Comparison of ENCODE assay signal across 16 cellular contexts in the genomic region with DNA sequence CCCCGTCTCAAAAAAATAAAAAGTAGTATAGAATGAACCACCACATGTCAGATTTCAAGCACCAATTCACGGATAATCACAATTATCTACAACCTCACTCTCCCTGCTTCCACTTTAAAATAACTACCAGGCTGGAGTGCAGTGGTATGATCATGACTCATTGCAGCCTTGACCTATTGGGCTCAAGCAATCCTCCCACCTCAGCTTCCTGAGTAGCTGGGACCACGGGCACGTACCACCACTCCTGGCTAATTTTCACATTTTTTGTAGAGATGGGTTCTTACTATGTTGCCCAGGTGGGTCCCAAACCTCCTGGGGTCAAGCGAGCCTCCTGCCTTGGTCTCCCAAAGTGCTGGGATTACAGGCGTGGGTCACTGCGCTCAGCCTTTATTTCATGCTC. TPM values are rescaled to one million over a fixed set of nuclear protein-coding genes. Genes with fewer than 3 reads are reported as not detected.
DNase-seq lines count a peak whose midpoint lies in the region; ATAC-seq, FAIRE-seq and TF ChIP-seq lines count a peak whose summit lies in the region.
"Had no signal": no experiment of that assay in that cellular context is flagged by ENCODE, and none has a peak within 500 bp of the region (broad histone marks: within the 10 kb centered on the region; RNA-seq: fewer than 3 reads in every experiment).

No MANE protein-coding gene starts in this region.

- H3K4me3 Mint-ChIP-seq in activated CD8-positive, alpha-beta T cell treated with anti-CD3 and anti-CD28 coated beads for 36 hours = no peak overlapping the region
- no peak overlapping the region for H3K4me3 Mint-ChIP-seq in activated CD8-positive, alpha-beta T cell treated with anti-CD3 and anti-CD28 coated beads, Interleukin-2, amount 10 ng/mL, durations not matched to agents 7 days and 5 days
- H3K4me3 Mint-ChIP-seq in type B pancreatic cell = no peak overlapping the region

- in situ Hi-C loops in GM12878 (cut with MboI) = no loop called here

- BruUV-seq in GM12878 (replicated peaks; lab: Mats Ljungman, UMichigan) = no TSS peak

- peaks cover 7% of the 10 kb centered on the region for H3K4me1 Mint-ChIP-seq in activated CD8-positive, alpha-beta T cell treated with anti-CD3 and anti-CD28 coated beads for 36 hours (ENCODE audit: low read depth)
- H3K4me1 Mint-ChIP-seq in activated CD8-positive, alpha-beta T cell treated with anti-CD3 and anti-CD28 coated beads, Interleukin-2, amount 10 ng/mL, durations not matched to agents 7 days and 5 days (ENCODE audit: low read depth) = peaks cover 55% of the 10 kb centered on the region
- H3K4me1 Mint-ChIP-seq in type B pancreatic cell (ENCODE audit: unreplicated experiment) = peaks cover 19% of the 10 kb centered on the region

- no peaks in the 10 kb centered on the region for H3K79me2 ChIP-seq in GM12878 (ENCODE audit: control insufficient read depth, insufficient read depth, low read length)

- no peaks in the 10 kb centered on the region for H3K27me3 ChIP-seq in GM12878 (replicated peaks in 1 of 2; ENCODE audit: control insufficient read depth in 2 of 2, insufficient read depth in 2 of 2, low read length in 1 of 2)
- H3K27me3 ChIP-seq: gastrocnemius medialis had no signal

- no peak for TF ChIP-seq RAD21 in GM12878 (IDR thresholded peaks at IDR 0.05; ENCODE audit: insufficient read depth, low read depth, low read length)

- ATAC-seq in activated CD8-positive, alpha-beta T cell treated with anti-CD3 and anti-CD28 coated beads for 36 hours = peak; percentile 56
- ATAC-seq in activated CD8-positive, alpha-beta T cell treated with anti-CD3 and anti-CD28 coated beads, Interleukin-2, amount 10 ng/mL, durations not matched to agents 7 days and 5 days = no peak
- no peak for ATAC-seq in GM12878
- ATAC-seq in GM19455 (IDR thresholded peaks at IDR 0.05; ENCODE audit: unreplicated experiment) = no peak

- H3K9ac ChIP-seq in GM12878 (ENCODE audit: control insufficient read depth, insufficient read depth, low read length) = no peak overlapping the region

- H4K20me1 ChIP-seq in GM12878 (ENCODE audit: control insufficient read depth, insufficient read depth) = no peaks in the 10 kb centered on the region

- peak; percentile 19 for DNase-seq in activated CD8-positive, alpha-beta T cell treated with anti-CD3 and anti-CD28 coated beads for 36 hours
- no peak for DNase-seq in activated CD8-positive, alpha-beta T cell treated with anti-CD3 and anti-CD28 coated beads, Interleukin-2, amount 10 ng/mL, durations not matched to agents 7 days and 5 days
- DNase-seq in GM12878 (ENCODE audit: low read depth, low spot score) (no peak), kidney glomerular epithelial cell (lab: John Stamatoyannopoulos, UW) (peak; percentile 29), type B pancreatic cell (ENCODE audit: extremely low spot score, unreplicated experiment) (no peak), COR-L47 (lab: John Stamatoyannopoulos, UW) (no peak), NCI-H345 (lab: John Stamatoyannopoulos, UW) (no peak)
- DNase-seq: activated T-cell treated with anti-CD3 and anti-CD28 coated beads, Interleukin-2, amount 50 U/mL, for 48 hours; DND-41; gastrocnemius medialis; left ventricle myocardium inferior; NCI-H510A treated with DMSO at 0.1 percent for 48 hours; nucleus accumbens; SHP77 treated with DMSO at 0.1 percent for 48 hours; stimulated activated naive CD4-positive, alpha-beta T cell treated with Interleukin-2 at 50 U/mL for 16 hours had no signal

- H2AFZ ChIP-seq in GM12878 (ENCODE audit: control insufficient read depth, low read depth, low read length) = no peak overlapping the region

- H3K36me3 Mint-ChIP-seq in activated CD8-positive, alpha-beta T cell treated with anti-CD3 and anti-CD28 coated beads for 36 hours (ENCODE audit: low read depth) = no peaks in the 10 kb centered on the region
- H3K36me3 Mint-ChIP-seq in activated CD8-positive, alpha-beta T cell treated with anti-CD3 and anti-CD28 coated beads, Interleukin-2, amount 10 ng/mL, durations not matched to agents 7 days and 5 days (ENCODE audit: low read depth) = peaks cover 59% of the 10 kb centered on the region
- H3K36me3 Mint-ChIP-seq in type B pancreatic cell = peaks cover 21% of the 10 kb centered on the region

- H3K9me3 ChIP-seq in GM12878 (replicated peaks; ENCODE audit: control insufficient read depth, insufficient read depth, low read length) = no peaks in the 10 kb centered on the region; the same call in 2 of the 3 replicates
- H3K9me3 ChIP-seq: gastrocnemius medialis, left ventricle myocardium inferior had no signal

- peaks cover 10 to 43% of the 10 kb centered on the region in 2 experiments for H3K36me3 ChIP-seq in GM12878 (ENCODE audit: control insufficient read depth in 2 of 2, insufficient read depth in 2 of 2, low read length in 1 of 2)

- peaks cover 3% of the 10 kb centered on the region; the same call in 1 of the 2 replicates for H3K4me1 ChIP-seq in GM12878 (ENCODE audit: control insufficient read depth, insufficient read depth, low read length)
- H3K4me1 ChIP-seq: gastrocnemius medialis had no signal

- H3K4me3 ChIP-seq in GM12878 = no peak overlapping the region
- H3K4me3 ChIP-seq: gastrocnemius medialis, left ventricle myocardium inferior had no signal

- SMC1A ChIA-PET in GM12878 (lab: Charles Lee; ENCODE audit: uncharacterized antibody, unreplicated experiment) = no interaction called here

- TF ChIP-seq CTCF in activated CD8-positive, alpha-beta T cell treated with anti-CD3 and anti-CD28 coated beads for 36 hours (IDR thresholded peaks at IDR 0.05) = no peak
- TF ChIP-seq CTCF in GM12878 (IDR thresholded peaks at IDR 0.05 in 2 of 3, conservative IDR thresholded peaks at IDR 0.05 in 1 of 3; ENCODE audit: control insufficient read depth in 2 of 3, extremely low read depth in 1 of 3, insufficient read depth in 1 of 3, low read depth in 3 of 3, low read length in 3 of 3) (no peak), type B pancreatic cell (conservative IDR thresholded peaks at IDR 0.05) (no peak)

- no peaks in the 10 kb centered on the region for H3K27me3 Mint-ChIP-seq in activated CD8-positive, alpha-beta T cell treated with anti-CD3 and anti-CD28 coated beads for 36 hours
- no peaks in the 10 kb centered on the region for H3K27me3 Mint-ChIP-seq in activated CD8-positive, alpha-beta T cell treated with anti-CD3 and anti-CD28 coated beads, Interleukin-2, amount 10 ng/mL, durations not matched to agents 7 days and 5 days (ENCODE audit: low read depth)
- no peaks in the 10 kb centered on the region for H3K27me3 Mint-ChIP-seq in type B pancreatic cell

- no peaks in the 10 kb centered on the region for H3K9me3 Mint-ChIP-seq in activated CD8-positive, alpha-beta T cell treated with anti-CD3 and anti-CD28 coated beads for 36 hours
- H3K9me3 Mint-ChIP-seq in activated CD8-positive, alpha-beta T cell treated with anti-CD3 and anti-CD28 coated beads, Interleukin-2, amount 10 ng/mL, durations not matched to agents 7 days and 5 days (ENCODE audit: insufficient read depth) = peaks cover 7% of the 10 kb centered on the region
- no peaks in the 10 kb centered on the region for H3K9me3 Mint-ChIP-seq in type B pancreatic cell

- POLR2A ChIA-PET in activated CD8-positive, alpha-beta T cell treated with anti-CD3 and anti-CD28 coated beads for 36 hours (lab: Charles Lee) = no interaction called here
- POLR2A ChIA-PET in activated CD8-positive, alpha-beta T cell treated with anti-CD3 and anti-CD28 coated beads, Interleukin-2, amount 10 ng/mL, durations not matched to agents 7 days and 5 days (lab: Charles Lee) = no interaction called here
- POLR2A ChIA-PET in GM12878 (lab: Charles Lee) = no interaction called here

- H3K4me2 ChIP-seq in GM12878 (ENCODE audit: control insufficient read depth, insufficient read depth) = no peak overlapping the region

- no peak for FAIRE-seq in GM12878 (lab: Jason Lieb, UNC)

- intact Hi-C loops in activated CD8-positive, alpha-beta T cell treated with anti-CD3 and anti-CD28 coated beads for 36 hours (cut with micrococcal nuclease) = no loop called here
- intact Hi-C loops in GM12878 (cut with micrococcal nuclease; ENCODE audit: unreplicated experiment) = no loop called here

- no peak overlapping the region for H3K27ac Mint-ChIP-seq in activated CD8-positive, alpha-beta T cell treated with anti-CD3 and anti-CD28 coated beads for 36 hours
- no peak overlapping the region for H3K27ac Mint-ChIP-seq in activated CD8-positive, alpha-beta T cell treated with anti-CD3 and anti-CD28 coated beads, Interleukin-2, amount 10 ng/mL, durations not matched to agents 7 days and 5 days
- no peak overlapping the region for H3K27ac Mint-ChIP-seq in type B pancreatic cell

- RAD21 ChIA-PET in GM12878 (lab: Charles Lee; ENCODE audit: unreplicated experiment) = no interaction called here

- 97% methylated on average over 7 of the region's 7 CpGs for WGBS in GM12878 (ENCODE audit: insufficient coverage, insufficient replicate concordance, low lambda C conversion rate, missing lambda C conversion rate)

- TF ChIP-seq EP300 in GM12878 (IDR thresholded peaks at IDR 0.05; ENCODE audit: borderline replicate concordance in 1 of 2, control insufficient read depth in 1 of 2, low read depth in 2 of 2, low read length in 2 of 2) = no peak

- H3K27ac ChIP-seq in GM12878 (ENCODE audit: control insufficient read depth, insufficient read depth) = no peak overlapping the region
- H3K27ac ChIP-seq: left ventricle myocardium inferior had no signal

- no peak for TF ChIP-seq POLR2A in GM12878 (IDR thresholded peaks at IDR 0.05; ENCODE audit: low read depth, low read length)

- CTCF ChIA-PET in activated CD8-positive, alpha-beta T cell treated with anti-CD3 and anti-CD28 coated beads for 36 hours (lab: Charles Lee) = no interaction called here
- CTCF ChIA-PET in activated CD8-positive, alpha-beta T cell treated with anti-CD3 and anti-CD28 coated beads, Interleukin-2, amount 10 ng/mL, durations not matched to agents 7 days and 5 days (lab: Charles Lee) = interaction anchor here (0.7 to 0.8 kb wide), 2 partner anchors 360 to 364 kb away, joined by 3 read pairs; no protein-coding TSS in a partner anchor
- CTCF ChIA-PET in GM12878 (lab: Yijun Ruan, JAX) = interaction anchor here (3.2 kb wide), 1 partner anchor 324 kb away, joined by 10 read pairs; no protein-coding TSS in a partner anchor

RNA-seq across cellular contexts. Expression of gene LDHAL6B, which starts 38.1 kb away (rescaled TPM):
- total RNA-seq in activated CD8-positive, alpha-beta T cell treated with anti-CD3 and anti-CD28 coated beads for 36 hours = not detected
- not detected for total RNA-seq in activated CD8-positive, alpha-beta T cell treated with anti-CD3 and anti-CD28 coated beads, Interleukin-2, amount 10 ng/mL, durations not matched to agents 7 days and 5 days
- total RNA-seq in GM12878 (2013; cell fraction: nucleolus; rRNA removed) = not detected in 2 replicates
- total RNA-seq in GM12878 (2014; rRNA removed) = not detected in 2 replicates
- total RNA-seq in GM12878 (2014; rRNA removed; fragmentation: Illumina TruSeq; extraction: Trizol) = not detected in 2 replicates
- total RNA-seq in GM12878 (2021) = not detected in 2 replicates
- 0.20 TPM for polyA plus RNA-seq in GM12878 (2011; ENCODE audit: low read depth)
- polyA plus RNA-seq in GM12878 (2011; rRNA removed) = not detected in 2 replicates
- polyA plus RNA-seq in GM12878 (2011; cell fraction: cytosol; rRNA removed) = not detected in 2 replicates
- polyA plus RNA-seq in GM12878 (2011; cell fraction: nucleus; rRNA removed) = not detected in 2 replicates
- 0.63 and 0.64 TPM in 2 replicates for polyA plus RNA-seq in GM12878 (2012)
- not detected in 2 replicates for polyA plus RNA-seq in GM12878 (2014; fragmentation: Illumina TruSeq; extraction: Trizol)
- polyA plus RNA-seq in GM12878 (2014; fragmentation: Nextera tagmentation; extraction: Ambion mirVana) = not detected
- polyA plus RNA-seq in GM12878 (2014; rRNA removed) = not detected in 2 replicates
- polyA plus RNA-seq in GM12878 (2016; fragmentation: Nextera tagmentation; extraction: Ambion mirVana) = under 1 TPM; 0.33 to 0.66 TPM
- polyA minus RNA-seq in GM12878 (2011; rRNA and poly(A)+ RNA removed) = not detected in 2 replicates
- not detected in 2 replicates for polyA minus RNA-seq in GM12878 (2011; cell fraction: cytosol; rRNA and poly(A)+ RNA removed)
- not detected in 2 replicates for polyA minus RNA-seq in GM12878 (2011; cell fraction: nucleus; rRNA and poly(A)+ RNA removed)
- total RNA-seq in type B pancreatic cell (ENCODE audit: low replicate concordance) = not detected in 2 replicates
- total RNA-seq: gastrocnemius medialis, left ventricle myocardium inferior had no signal

Comparison
In these comparisons a context has a peak if more than half of its experiments do, and no peak if none do; other contexts are left out.
1. DNase-seq: peak in activated CD8-positive, alpha-beta T cell treated with anti-CD3 and anti-CD28 coated beads for 36 hours (single experiment) and kidney glomerular epithelial cell (single experiment); none in activated CD8-positive, alpha-beta T cell treated with anti-CD3 and anti-CD28 coated beads, Interleukin-2, amount 10 ng/mL, durations not matched to agents 7 days and 5 days (single experiment), GM12878 (single experiment), type B pancreatic cell (single experiment), COR-L47 (single experiment) and NCI-H345 (single experiment).